1 cellular context compared by ENCODE assay signal in the genomic region with DNA sequence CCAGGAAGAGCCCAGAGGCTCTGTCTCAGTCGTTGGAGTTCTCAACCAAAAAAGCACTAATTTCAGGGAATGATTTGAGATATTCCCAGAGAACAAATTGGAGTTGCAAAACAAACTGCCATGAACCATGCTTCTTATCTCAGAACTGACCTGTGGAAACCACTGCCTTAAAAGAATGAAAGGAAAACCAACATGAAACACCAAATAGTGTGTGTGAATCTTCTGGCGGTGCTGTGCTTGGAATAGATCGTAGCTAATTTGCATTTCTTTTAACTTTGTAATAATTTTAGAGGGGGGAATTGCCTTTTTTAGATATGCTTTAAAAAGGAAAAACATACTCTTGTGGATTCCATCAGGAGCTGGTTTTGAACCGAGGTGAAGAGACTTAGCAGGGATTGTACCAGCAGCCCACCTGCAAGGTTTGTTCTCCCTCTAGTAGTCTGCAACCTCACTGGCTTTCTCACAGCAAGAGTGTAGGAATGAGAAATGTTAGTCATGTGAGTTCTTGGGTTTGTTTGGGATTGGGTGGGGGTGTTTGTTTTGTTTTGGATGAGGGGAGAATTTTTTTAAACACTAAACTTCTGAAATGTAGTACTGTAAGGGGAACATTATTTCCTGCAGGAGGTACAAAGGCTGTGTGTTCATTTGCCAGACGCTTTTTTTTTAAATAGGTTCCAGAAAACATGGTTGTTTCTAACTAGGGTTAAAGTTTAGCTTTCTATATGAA.
TF ChIP-seq lines count a peak whose summit lies in the region.

No MANE protein-coding gene starts in this region.

TF ChIP-seq in HepG2, 621 proteins besides CTCF, POLR2A, EP300 and RAD21 (continued from another document and continues in another):
- TF ChIP-seq, protein P1, sequence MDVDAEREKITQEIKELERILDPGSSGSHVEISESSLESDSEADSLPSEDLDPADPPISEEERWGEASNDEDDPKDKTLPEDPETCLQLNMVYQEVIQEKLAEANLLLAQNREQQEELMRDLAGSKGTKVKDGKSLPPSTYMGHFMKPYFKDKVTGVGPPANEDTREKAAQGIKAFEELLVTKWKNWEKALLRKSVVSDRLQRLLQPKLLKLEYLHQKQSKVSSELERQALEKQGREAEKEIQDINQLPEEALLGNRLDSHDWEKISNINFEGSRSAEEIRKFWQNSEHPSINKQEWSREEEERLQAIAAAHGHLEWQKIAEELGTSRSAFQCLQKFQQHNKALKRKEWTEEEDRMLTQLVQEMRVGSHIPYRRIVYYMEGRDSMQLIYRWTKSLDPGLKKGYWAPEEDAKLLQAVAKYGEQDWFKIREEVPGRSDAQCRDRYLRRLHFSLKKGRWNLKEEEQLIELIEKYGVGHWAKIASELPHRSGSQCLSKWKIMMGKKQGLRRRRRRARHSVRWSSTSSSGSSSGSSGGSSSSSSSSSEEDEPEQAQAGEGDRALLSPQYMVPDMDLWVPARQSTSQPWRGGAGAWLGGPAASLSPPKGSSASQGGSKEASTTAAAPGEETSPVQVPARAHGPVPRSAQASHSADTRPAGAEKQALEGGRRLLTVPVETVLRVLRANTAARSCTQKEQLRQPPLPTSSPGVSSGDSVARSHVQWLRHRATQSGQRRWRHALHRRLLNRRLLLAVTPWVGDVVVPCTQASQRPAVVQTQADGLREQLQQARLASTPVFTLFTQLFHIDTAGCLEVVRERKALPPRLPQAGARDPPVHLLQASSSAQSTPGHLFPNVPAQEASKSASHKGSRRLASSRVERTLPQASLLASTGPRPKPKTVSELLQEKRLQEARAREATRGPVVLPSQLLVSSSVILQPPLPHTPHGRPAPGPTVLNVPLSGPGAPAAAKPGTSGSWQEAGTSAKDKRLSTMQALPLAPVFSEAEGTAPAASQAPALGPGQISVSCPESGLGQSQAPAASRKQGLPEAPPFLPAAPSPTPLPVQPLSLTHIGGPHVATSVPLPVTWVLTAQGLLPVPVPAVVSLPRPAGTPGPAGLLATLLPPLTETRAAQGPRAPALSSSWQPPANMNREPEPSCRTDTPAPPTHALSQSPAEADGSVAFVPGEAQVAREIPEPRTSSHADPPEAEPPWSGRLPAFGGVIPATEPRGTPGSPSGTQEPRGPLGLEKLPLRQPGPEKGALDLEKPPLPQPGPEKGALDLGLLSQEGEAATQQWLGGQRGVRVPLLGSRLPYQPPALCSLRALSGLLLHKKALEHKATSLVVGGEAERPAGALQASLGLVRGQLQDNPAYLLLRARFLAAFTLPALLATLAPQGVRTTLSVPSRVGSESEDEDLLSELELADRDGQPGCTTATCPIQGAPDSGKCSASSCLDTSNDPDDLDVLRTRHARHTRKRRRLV (CRISPR knock-in tag; IDR thresholded peaks at IDR 0.05), result no peak
- TF ChIP-seq ZNF776 (CRISPR knock-in tag; IDR thresholded peaks at IDR 0.05) (no peak), MBNL3 (CRISPR knock-in tag; conservative IDR thresholded peaks at IDR 0.05) (no peak), MLLT10 (CRISPR knock-in tag; IDR thresholded peaks at IDR 0.05) (no peak), ZFP82 (CRISPR knock-in tag; IDR thresholded peaks at IDR 0.05; ENCODE audit: borderline replicate concordance) (no peak), SP140L (CRISPR knock-in tag; IDR thresholded peaks at IDR 0.05; ENCODE audit: borderline replicate concordance) (no peak), ZC3H4 (CRISPR knock-in tag; IDR thresholded peaks at IDR 0.05; ENCODE audit: borderline replicate concordance) (no peak), SRF (IDR thresholded peaks at IDR 0.05; ENCODE audit: low read depth, low read length) (no peak), ZNF160 (CRISPR knock-in tag; IDR thresholded peaks at IDR 0.05) (no peak), KLF9 (CRISPR knock-in tag; IDR thresholded peaks at IDR 0.05; ENCODE audit: low read depth) (no peak), ATF1 (CRISPR knock-in tag; IDR thresholded peaks at IDR 0.05) (no peak)
- TF ChIP-seq, protein P2, sequence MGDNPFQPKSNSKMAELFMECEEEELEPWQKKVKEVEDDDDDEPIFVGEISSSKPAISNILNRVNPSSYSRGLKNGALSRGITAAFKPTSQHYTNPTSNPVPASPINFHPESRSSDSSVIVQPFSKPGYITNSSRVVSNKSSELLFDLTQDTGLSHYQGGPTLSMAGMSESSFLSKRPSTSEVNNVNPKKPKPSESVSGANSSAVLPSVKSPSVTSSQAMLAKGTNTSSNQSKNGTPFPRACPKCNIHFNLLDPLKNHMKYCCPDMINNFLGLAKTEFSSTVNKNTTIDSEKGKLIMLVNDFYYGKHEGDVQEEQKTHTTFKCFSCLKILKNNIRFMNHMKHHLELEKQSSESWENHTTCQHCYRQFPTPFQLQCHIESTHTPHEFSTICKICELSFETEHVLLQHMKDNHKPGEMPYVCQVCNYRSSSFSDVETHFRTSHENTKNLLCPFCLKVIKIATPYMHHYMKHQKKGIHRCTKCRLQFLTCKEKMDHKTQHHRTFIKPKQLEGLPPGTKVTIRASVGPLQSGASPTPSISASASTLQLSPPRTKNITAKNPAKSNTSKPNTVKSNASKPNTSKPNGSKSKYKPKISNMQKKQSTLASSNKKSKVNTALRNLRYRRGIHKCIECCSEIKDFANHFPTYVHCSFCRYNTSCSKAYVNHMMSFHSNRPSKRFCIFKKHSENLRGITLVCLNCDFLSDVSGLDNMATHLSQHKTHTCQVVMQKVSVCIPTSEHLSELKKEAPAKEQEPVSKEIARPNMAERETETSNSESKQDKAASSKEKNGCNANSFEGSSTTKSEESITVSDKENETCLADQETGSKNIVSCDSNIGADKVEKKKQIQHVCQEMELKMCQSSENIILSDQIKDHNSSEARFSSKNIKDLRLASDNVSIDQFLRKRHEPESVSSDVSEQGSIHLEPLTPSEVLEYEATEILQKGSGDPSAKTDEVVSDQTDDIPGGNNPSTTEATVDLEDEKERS (CRISPR knock-in tag; IDR thresholded peaks at IDR 0.05), result no peak
- TF ChIP-seq, protein P3, sequence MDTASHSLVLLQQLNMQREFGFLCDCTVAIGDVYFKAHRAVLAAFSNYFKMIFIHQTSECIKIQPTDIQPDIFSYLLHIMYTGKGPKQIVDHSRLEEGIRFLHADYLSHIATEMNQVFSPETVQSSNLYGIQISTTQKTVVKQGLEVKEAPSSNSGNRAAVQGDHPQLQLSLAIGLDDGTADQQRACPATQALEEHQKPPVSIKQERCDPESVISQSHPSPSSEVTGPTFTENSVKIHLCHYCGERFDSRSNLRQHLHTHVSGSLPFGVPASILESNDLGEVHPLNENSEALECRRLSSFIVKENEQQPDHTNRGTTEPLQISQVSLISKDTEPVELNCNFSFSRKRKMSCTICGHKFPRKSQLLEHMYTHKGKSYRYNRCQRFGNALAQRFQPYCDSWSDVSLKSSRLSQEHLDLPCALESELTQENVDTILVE (CRISPR knock-in tag; IDR thresholded peaks at IDR 0.05), result peak; percentile 32; the same call in 1 of the 2 replicates
- TF ChIP-seq, protein P4, sequence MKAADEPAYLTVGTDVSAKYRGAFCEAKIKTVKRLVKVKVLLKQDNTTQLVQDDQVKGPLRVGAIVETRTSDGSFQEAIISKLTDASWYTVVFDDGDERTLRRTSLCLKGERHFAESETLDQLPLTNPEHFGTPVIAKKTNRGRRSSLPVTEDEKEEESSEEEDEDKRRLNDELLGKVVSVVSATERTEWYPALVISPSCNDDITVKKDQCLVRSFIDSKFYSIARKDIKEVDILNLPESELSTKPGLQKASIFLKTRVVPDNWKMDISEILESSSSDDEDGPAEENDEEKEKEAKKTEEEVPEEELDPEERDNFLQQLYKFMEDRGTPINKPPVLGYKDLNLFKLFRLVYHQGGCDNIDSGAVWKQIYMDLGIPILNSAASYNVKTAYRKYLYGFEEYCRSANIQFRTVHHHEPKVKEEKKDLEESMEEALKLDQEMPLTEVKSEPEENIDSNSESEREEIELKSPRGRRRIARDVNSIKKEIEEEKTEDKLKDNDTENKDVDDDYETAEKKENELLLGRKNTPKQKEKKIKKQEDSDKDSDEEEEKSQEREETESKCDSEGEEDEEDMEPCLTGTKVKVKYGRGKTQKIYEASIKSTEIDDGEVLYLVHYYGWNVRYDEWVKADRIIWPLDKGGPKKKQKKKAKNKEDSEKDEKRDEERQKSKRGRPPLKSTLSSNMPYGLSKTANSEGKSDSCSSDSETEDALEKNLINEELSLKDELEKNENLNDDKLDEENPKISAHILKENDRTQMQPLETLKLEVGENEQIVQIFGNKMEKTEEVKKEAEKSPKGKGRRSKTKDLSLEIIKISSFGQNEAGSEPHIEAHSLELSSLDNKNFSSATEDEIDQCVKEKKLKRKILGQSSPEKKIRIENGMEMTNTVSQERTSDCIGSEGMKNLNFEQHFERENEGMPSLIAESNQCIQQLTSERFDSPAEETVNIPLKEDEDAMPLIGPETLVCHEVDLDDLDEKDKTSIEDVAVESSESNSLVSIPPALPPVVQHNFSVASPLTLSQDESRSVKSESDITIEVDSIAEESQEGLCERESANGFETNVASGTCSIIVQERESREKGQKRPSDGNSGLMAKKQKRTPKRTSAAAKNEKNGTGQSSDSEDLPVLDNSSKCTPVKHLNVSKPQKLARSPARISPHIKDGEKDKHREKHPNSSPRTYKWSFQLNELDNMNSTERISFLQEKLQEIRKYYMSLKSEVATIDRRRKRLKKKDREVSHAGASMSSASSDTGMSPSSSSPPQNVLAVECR (CRISPR knock-in tag; IDR thresholded peaks at IDR 0.05; ENCODE audit: borderline replicate concordance), result no peak; the same call in 1 of the 2 replicates
- TF ChIP-seq, protein P5, sequence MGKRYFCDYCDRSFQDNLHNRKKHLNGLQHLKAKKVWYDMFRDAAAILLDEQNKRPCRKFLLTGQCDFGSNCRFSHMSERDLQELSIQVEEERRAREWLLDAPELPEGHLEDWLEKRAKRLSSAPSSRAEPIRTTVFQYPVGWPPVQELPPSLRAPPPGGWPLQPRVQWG (CRISPR knock-in tag; IDR thresholded peaks at IDR 0.05; ENCODE audit: borderline replicate concordance, low read depth), result no peak
- TF ChIP-seq, protein P6, sequence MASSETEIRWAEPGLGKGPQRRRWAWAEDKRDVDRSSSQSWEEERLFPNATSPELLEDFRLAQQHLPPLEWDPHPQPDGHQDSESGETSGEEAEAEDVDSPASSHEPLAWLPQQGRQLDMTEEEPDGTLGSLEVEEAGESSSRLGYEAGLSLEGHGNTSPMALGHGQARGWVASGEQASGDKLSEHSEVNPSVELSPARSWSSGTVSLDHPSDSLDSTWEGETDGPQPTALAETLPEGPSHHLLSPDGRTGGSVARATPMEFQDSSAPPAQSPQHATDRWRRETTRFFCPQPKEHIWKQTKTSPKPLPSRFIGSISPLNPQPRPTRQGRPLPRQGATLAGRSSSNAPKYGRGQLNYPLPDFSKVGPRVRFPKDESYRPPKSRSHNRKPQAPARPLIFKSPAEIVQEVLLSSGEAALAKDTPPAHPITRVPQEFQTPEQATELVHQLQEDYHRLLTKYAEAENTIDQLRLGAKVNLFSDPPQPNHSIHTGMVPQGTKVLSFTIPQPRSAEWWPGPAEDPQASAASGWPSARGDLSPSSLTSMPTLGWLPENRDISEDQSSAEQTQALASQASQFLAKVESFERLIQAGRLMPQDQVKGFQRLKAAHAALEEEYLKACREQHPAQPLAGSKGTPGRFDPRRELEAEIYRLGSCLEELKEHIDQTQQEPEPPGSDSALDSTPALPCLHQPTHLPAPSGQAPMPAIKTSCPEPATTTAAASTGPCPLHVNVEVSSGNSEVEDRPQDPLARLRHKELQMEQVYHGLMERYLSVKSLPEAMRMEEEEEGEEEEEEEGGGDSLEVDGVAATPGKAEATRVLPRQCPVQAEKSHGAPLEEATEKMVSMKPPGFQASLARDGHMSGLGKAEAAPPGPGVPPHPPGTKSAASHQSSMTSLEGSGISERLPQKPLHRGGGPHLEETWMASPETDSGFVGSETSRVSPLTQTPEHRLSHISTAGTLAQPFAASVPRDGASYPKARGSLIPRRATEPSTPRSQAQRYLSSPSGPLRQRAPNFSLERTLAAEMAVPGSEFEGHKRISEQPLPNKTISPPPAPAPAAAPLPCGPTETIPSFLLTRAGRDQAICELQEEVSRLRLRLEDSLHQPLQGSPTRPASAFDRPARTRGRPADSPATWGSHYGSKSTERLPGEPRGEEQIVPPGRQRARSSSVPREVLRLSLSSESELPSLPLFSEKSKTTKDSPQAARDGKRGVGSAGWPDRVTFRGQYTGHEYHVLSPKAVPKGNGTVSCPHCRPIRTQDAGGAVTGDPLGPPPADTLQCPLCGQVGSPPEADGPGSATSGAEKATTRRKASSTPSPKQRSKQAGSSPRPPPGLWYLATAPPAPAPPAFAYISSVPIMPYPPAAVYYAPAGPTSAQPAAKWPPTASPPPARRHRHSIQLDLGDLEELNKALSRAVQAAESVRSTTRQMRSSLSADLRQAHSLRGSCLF (CRISPR knock-in tag; IDR thresholded peaks at IDR 0.05; ENCODE audit: borderline replicate concordance), result no peak
- TF ChIP-seq, protein P7, sequence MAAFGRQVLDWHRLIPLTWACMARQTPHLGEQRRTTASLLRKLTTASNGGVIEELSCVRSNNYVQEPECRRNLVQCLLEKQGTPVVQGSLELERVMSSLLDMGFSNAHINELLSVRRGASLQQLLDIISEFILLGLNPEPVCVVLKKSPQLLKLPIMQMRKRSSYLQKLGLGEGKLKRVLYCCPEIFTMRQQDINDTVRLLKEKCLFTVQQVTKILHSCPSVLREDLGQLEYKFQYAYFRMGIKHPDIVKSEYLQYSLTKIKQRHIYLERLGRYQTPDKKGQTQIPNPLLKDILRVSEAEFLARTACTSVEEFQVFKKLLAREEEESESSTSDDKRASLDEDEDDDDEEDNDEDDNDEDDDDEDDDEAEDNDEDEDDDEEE (CRISPR knock-in tag; IDR thresholded peaks at IDR 0.05), result no peak
